ENCODE assay signal across 8 cellular contexts in genomic region chr1:156657161-156657970, GRCh38. TPM values are rescaled to one million over a fixed set of nuclear protein-coding genes. Genes with fewer than 3 reads are reported as not detected.
A peak's percentile ranks its signal among the peaks of the same experiment; 100 is the strongest.
DNase-seq lines count a peak whose midpoint lies in the region; ATAC-seq and TF ChIP-seq lines count a peak whose summit lies in the region.

No MANE protein-coding gene starts in this region.

- peak; percentile 38 for DNase-seq in NCI-H2107 treated with DMSO at 0.1 percent for 48 hours (lab: John Stamatoyannopoulos, UW; ENCODE audit: unreplicated experiment)
- no peak for DNase-seq in NCI-H2107 (lab: John Stamatoyannopoulos, UW)
- peak; percentile 85 for DNase-seq in NCI-H2196 (lab: John Stamatoyannopoulos, UW; ENCODE audit: unreplicated experiment)
- DNase-seq in activated CD4-positive, alpha-beta T cell treated with anti-CD3 and anti-CD28 coated beads, Interleukin-2, amount 10 ng/mL, durations not matched to agents 7 days and 5 days = peak; percentile 69
- DNase-seq in coronary artery (ENCODE audit: low spot score) = no peak
- peak; percentile 72 to 76 (median 72) for DNase-seq in right lobe of liver
- DNase-seq in stimulated activated CD4-positive, alpha-beta T cell treated with anti-CD3 and anti-CD28 coated beads, Interleukin-4, amount 100 ng/mL, for 1 hour = peak; percentile 80

- no peak overlapping the region for H3K27ac Mint-ChIP-seq in activated CD4-positive, alpha-beta T cell treated with anti-CD3 and anti-CD28 coated beads, Interleukin-2, amount 10 ng/mL, durations not matched to agents 7 days and 5 days

- WGBS in right lobe of liver (ENCODE audit: insufficient coverage, low coverage, low lambda C conversion rate, missing lambda C conversion rate) = 2% methylated on average over 34 of the region's 45 CpGs

- H3K36me3 ChIP-seq in right lobe of liver = no peaks in the 10 kb centered on the region

- CTCF ChIA-PET in activated CD4-positive, alpha-beta T cell treated with anti-CD3 and anti-CD28 coated beads, Interleukin-2, amount 10 ng/mL, durations not matched to agents 7 days and 5 days (lab: Charles Lee) = interaction anchor here (0.9 to 6.6 kb wide), 13 partner anchors 9 to 224 kb away, joined by 3 to 54 read pairs (median 4); partner anchors contain the start of genes BCAN, ISG20L2 and METTL25B

- TF ChIP-seq CTCF in coronary artery (IDR thresholded peaks at IDR 0.05) (peak; percentile 96), right lobe of liver (IDR thresholded peaks at IDR 0.05) (peak; percentile 80 to 97 (median 94))

- no peaks in the 10 kb centered on the region for H3K9me3 Mint-ChIP-seq in activated CD4-positive, alpha-beta T cell treated with anti-CD3 and anti-CD28 coated beads, Interleukin-2, amount 10 ng/mL, durations not matched to agents 7 days and 5 days

- ATAC-seq in right lobe of liver (peak; percentile 43 to 72 (median 64)), HG02981 (IDR thresholded peaks at IDR 0.05; ENCODE audit: unreplicated experiment) (no peak)

- H3K4me1 Mint-ChIP-seq in activated CD4-positive, alpha-beta T cell treated with anti-CD3 and anti-CD28 coated beads, Interleukin-2, amount 10 ng/mL, durations not matched to agents 7 days and 5 days = peaks cover 52% of the 10 kb centered on the region

- H3K27me3 Mint-ChIP-seq in activated CD4-positive, alpha-beta T cell treated with anti-CD3 and anti-CD28 coated beads, Interleukin-2, amount 10 ng/mL, durations not matched to agents 7 days and 5 days = peaks cover 48% of the 10 kb centered on the region

- H3K4me1 ChIP-seq in right lobe of liver = peaks cover 0 to 11% (median 3%) of the 10 kb centered on the region in 4 donors

- H3K36me3 Mint-ChIP-seq in activated CD4-positive, alpha-beta T cell treated with anti-CD3 and anti-CD28 coated beads, Interleukin-2, amount 10 ng/mL, durations not matched to agents 7 days and 5 days (ENCODE audit: low read depth) = no peaks in the 10 kb centered on the region

- no peaks in the 10 kb centered on the region for H3K27me3 ChIP-seq in right lobe of liver

- H3K4me3 ChIP-seq in coronary artery (peak overlapping the region; percentile 69), right lobe of liver (no peak overlapping the region)

- intact Hi-C loops in right lobe of liver (cut with DNase I) = no loop called here

- H3K4me3 Mint-ChIP-seq in activated CD4-positive, alpha-beta T cell treated with anti-CD3 and anti-CD28 coated beads, Interleukin-2, amount 10 ng/mL, durations not matched to agents 7 days and 5 days = no peak overlapping the region

- no peaks in the 10 kb centered on the region for H3K9me3 ChIP-seq in right lobe of liver

- TF ChIP-seq POLR2A in right lobe of liver (IDR thresholded peaks at IDR 0.05) = no peak

- POLR2A ChIA-PET in activated CD4-positive, alpha-beta T cell treated with anti-CD3 and anti-CD28 coated beads, Interleukin-2, amount 10 ng/mL, durations not matched to agents 7 days and 5 days (lab: Charles Lee) = no interaction called here

- no peak overlapping the region for H3K27ac ChIP-seq in coronary artery
- H3K27ac ChIP-seq in right lobe of liver = no peak overlapping the region

RNA-seq across cellular contexts. Expression of gene BCAN, which starts 15.4 kb away (rescaled TPM):
- not detected for total RNA-seq in activated CD4-positive, alpha-beta T cell treated with anti-CD3 and anti-CD28 coated beads, Interleukin-2, amount 10 ng/mL, durations not matched to agents 7 days and 5 days
- total RNA-seq in right lobe of liver = not detected

RNA-seq across cellular contexts. Expression of gene NES, which starts 19.8 kb away (rescaled TPM):
- total RNA-seq in activated CD4-positive, alpha-beta T cell treated with anti-CD3 and anti-CD28 coated beads, Interleukin-2, amount 10 ng/mL, durations not matched to agents 7 days and 5 days = not detected
- 1 to 10 TPM; 1.1 to 7.5 (median 2.6) TPM for total RNA-seq in right lobe of liver

RNA-seq across cellular contexts. Expression of gene HAPLN2, which starts 38.2 kb away (rescaled TPM):
- total RNA-seq in activated CD4-positive, alpha-beta T cell treated with anti-CD3 and anti-CD28 coated beads, Interleukin-2, amount 10 ng/mL, durations not matched to agents 7 days and 5 days = under 1 TPM in 1 of 2 experiments, not detected in 1; 0.62 TPM
- total RNA-seq in right lobe of liver = not detected

RNA-seq across cellular contexts. Expression of gene CRABP2, which starts 48.0 kb away (rescaled TPM):
- total RNA-seq in activated CD4-positive, alpha-beta T cell treated with anti-CD3 and anti-CD28 coated beads, Interleukin-2, amount 10 ng/mL, durations not matched to agents 7 days and 5 days = 1 to 10 TPM in 1 of 2 experiments, under 1 TPM in 1; 0.77 to 1.1 TPM
- total RNA-seq in right lobe of liver = under 1 TPM in 1 of 6 experiments, not detected in 5; 0.24 TPM

RNA-seq across cellular contexts. Expression of gene GPATCH4, which starts 56.1 kb away (rescaled TPM):
- 10 to 100 TPM; 29.9 to 33.4 TPM for total RNA-seq in activated CD4-positive, alpha-beta T cell treated with anti-CD3 and anti-CD28 coated beads, Interleukin-2, amount 10 ng/mL, durations not matched to agents 7 days and 5 days
- total RNA-seq in right lobe of liver = 10 to 100 TPM in 4 of 6 experiments, 1 to 10 TPM in 2; 7.0 to 25.3 (median 12.4) TPM

Comparison
In these comparisons a context has a peak if more than half of its experiments do, and no peak if none do; other contexts are left out.
1. DNase-seq: peak in NCI-H2107 treated with DMSO at 0.1 percent for 48 hours (single experiment), NCI-H2196 (single experiment), activated CD4-positive, alpha-beta T cell treated with anti-CD3 and anti-CD28 coated beads, Interleukin-2, amount 10 ng/mL, durations not matched to agents 7 days and 5 days (single experiment), right lobe of liver (3 of 3) and stimulated activated CD4-positive, alpha-beta T cell treated with anti-CD3 and anti-CD28 coated beads, Interleukin-4, amount 100 ng/mL, for 1 hour (single experiment); none in NCI-H2107 (single experiment) and coronary artery (single experiment).